ENCODE assay signal across 3 cellular contexts in the genomic region with DNA sequence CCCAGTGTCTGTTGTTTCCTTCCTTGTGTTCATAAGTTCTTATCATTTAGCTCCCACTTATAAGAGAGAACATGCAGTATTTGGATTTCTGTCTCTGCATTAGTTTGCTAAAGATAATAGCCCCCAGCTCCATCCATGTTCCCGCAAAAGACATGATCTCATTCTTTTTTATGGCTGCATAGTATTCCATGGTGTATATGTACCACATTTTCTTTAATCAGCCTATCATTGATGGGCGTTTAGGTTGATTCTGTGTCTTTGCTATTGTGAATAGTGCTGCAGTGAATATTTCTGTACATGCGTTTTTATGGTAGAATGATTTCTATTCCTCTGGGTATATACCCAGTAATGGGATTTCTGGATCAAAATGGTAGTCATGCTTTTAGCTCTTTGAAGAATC. TPM values are rescaled to one million over a fixed set of nuclear protein-coding genes. Genes with fewer than 3 reads are reported as not detected.
"Had no signal": no experiment of that assay in that cellular context is flagged by ENCODE, and none has a peak within 500 bp of the region (broad histone marks: within the 10 kb centered on the region; RNA-seq: fewer than 3 reads in every experiment).

No MANE protein-coding gene starts in this region.

RNA-seq across cellular contexts. Expression of a gene that starts 32.5 kb away (rescaled TPM):
- total RNA-seq: LHCN-M2, MCF 10A, NCI-H460 had no signal
